In genomic region chr20:2654831-2655230, GRCh38 we compare ENCODE assay signal across 13 cellular contexts. TPM values are rescaled to one million over a fixed set of nuclear protein-coding genes. Genes with fewer than 3 reads are reported as not detected.
DNase-seq lines count a peak whose midpoint lies in the region; ATAC-seq and TF ChIP-seq lines count a peak whose summit lies in the region.
"Had no signal": no experiment of that assay in that cellular context is flagged by ENCODE, and none has a peak within 500 bp of the region (broad histone marks: within the 10 kb centered on the region; RNA-seq: fewer than 3 reads in every experiment).

No MANE protein-coding gene starts in this region.

- DNase-seq in SK-N-SH (no peak), MM.1S (no peak), NCI-H146 treated with DMSO at 0.1 percent for 48 hours (lab: John Stamatoyannopoulos, UW; ENCODE audit: unreplicated experiment) (no peak)
- DNase-seq: activated CD8-positive, alpha-beta memory T cell treated with anti-CD3 and anti-CD28 coated beads, Interleukin-2, amount 50 U/mL, for 4 hours; NCI-H1694 treated with DMSO at 0.1 percent for 48 hours; SHP77 had no signal

- H3K4me3 Mint-ChIP-seq in brain: peak overlapping the region; percentile 91 to 94 (median 92)

- POLR2A ChIA-PET in SK-N-SH (lab: Yijun Ruan, JAX): interaction anchor here (2.2 kb wide), 1 partner anchor 9 kb away, joined by 8 read pairs; the partner anchor contains the start of gene IDH3B

- 0 out of 2 replicates have a peak overlapping the region, but pooled peaks have one; percentile 97 for H3K9ac ChIP-seq in SK-N-SH
- peak overlapping the region; percentile 99; the same call in 1 of the 2 replicates for H3K9ac ChIP-seq in MM.1S (ENCODE audit: low read length)
- no peak overlapping the region for H3K9ac ChIP-seq in neural cell (ENCODE audit: low read length)

- H3K4me2 ChIP-seq in SK-N-SH: peak overlapping the region; percentile 78
- peak overlapping the region; percentile 76; the same call in 1 of the 2 replicates for H3K4me2 ChIP-seq in MM.1S (ENCODE audit: low read depth, low read length)
- no peak overlapping the region for H3K4me2 ChIP-seq in neural cell (ENCODE audit: low read length)

- H3K4me1 ChIP-seq in SK-N-SH (ENCODE audit: control insufficient read depth in 1 of 2, insufficient read depth in 2 of 2, low read depth in 1 of 2, low read length in 1 of 2): peaks cover 6 to 18% of the 10 kb centered on the region in 2 experiments; a peak in 3 of 4 replicates
- peaks cover 12% of the 10 kb centered on the region for H3K4me1 ChIP-seq in MM.1S (ENCODE audit: low read length)

- H3K9me3 Mint-ChIP-seq in brain: peaks cover 0 to 3% (median 0%) of the 10 kb centered on the region in 5 experiments

- H2AFZ ChIP-seq in SK-N-SH (ENCODE audit: low read depth): no peak overlapping the region
- H2AFZ ChIP-seq in MM.1S (ENCODE audit: low read length): no peak overlapping the region
- H2AFZ ChIP-seq in neural cell (ENCODE audit: low read depth, low read length): no peak overlapping the region
- H2AFZ ChIP-seq: hepatocyte had no signal

- no peak for TF ChIP-seq CTCF in SK-N-SH (IDR thresholded peaks at IDR 0.05)
- TF ChIP-seq CTCF in MM.1S (IDR thresholded peaks at IDR 0.05; ENCODE audit: low read length): no peak
- no peak for TF ChIP-seq CTCF in brain (conservative IDR thresholded peaks at IDR 0.05)
- TF ChIP-seq CTCF in neural cell (IDR thresholded peaks at IDR 0.05; ENCODE audit: poor library complexity, severe bottlenecking): no peak

- H3K36me3 ChIP-seq in SK-N-SH (replicated peaks in 1 of 2; ENCODE audit: control insufficient read depth in 1 of 2, insufficient read depth in 2 of 2, low read length in 1 of 2) (peaks cover 44 to 59% of the 10 kb centered on the region in 2 experiments), MM.1S (replicated peaks; ENCODE audit: insufficient read depth, low read length) (peaks cover 36% of the 10 kb centered on the region), neural cell (ENCODE audit: insufficient read depth, low read length) (peaks cover 6% of the 10 kb centered on the region)

- H3K27ac Mint-ChIP-seq in brain: peak overlapping the region; percentile 55 to 96 (median 66)

- H3K27ac ChIP-seq in SK-N-SH (ENCODE audit: low read depth in 2 of 2, low read length in 1 of 2) (no peak overlapping the region; a peak in 1 of 4 replicates), MM.1S (ENCODE audit: low read length) (no peak overlapping the region), neural cell (ENCODE audit: low read length) (no peak overlapping the region)
- H3K27ac ChIP-seq: hepatocyte, neutrophil had no signal

- H3K27me3 Mint-ChIP-seq in brain: peaks cover 3% of the 10 kb centered on the region

- peaks cover 58% of the 10 kb centered on the region for H3K79me2 ChIP-seq in SK-N-SH (ENCODE audit: insufficient read depth)
- H3K79me2 ChIP-seq in MM.1S (ENCODE audit: low read length): peaks cover 54% of the 10 kb centered on the region
- H3K79me2 ChIP-seq in neural cell (replicated peaks; ENCODE audit: insufficient read depth, low read length): peaks cover 18% of the 10 kb centered on the region

- 72% methylated on average over 3 of the region's 3 CpGs for WGBS in SK-N-SH (ENCODE audit: low lambda C conversion rate)

- no peak for TF ChIP-seq EP300 in SK-N-SH (IDR thresholded peaks at IDR 0.05; ENCODE audit: borderline replicate concordance in 1 of 2, low read depth in 1 of 2, low read length in 1 of 2)
- no peak for TF ChIP-seq EP300 in neural cell (conservative IDR thresholded peaks at IDR 0.05; ENCODE audit: poor library complexity, severe bottlenecking)

- TF ChIP-seq RAD21 in SK-N-SH (IDR thresholded peaks at IDR 0.05; ENCODE audit: low read length) (no peak), neural cell (conservative IDR thresholded peaks at IDR 0.05) (no peak)

- peaks cover 51% of the 10 kb centered on the region for H3F3A ChIP-seq in SK-N-SH (replicated peaks; ENCODE audit: insufficient read depth)
- H3F3A ChIP-seq in MM.1S (ENCODE audit: insufficient read depth, low read length): peaks cover 85% of the 10 kb centered on the region
- H3F3A ChIP-seq in neural cell (ENCODE audit: insufficient read depth, low read length, poor library complexity, severe bottlenecking): no peaks in the 10 kb centered on the region

- no peaks in the 10 kb centered on the region for H3K9me3 ChIP-seq in SK-N-SH
- no peaks in the 10 kb centered on the region for H3K9me3 ChIP-seq in MM.1S (replicated peaks; ENCODE audit: insufficient read depth, low read length)
- no peaks in the 10 kb centered on the region for H3K9me3 ChIP-seq in neural cell (ENCODE audit: low read length)
- H3K9me3 ChIP-seq: neutrophil had no signal

- peaks cover 64% of the 10 kb centered on the region for H3K36me3 Mint-ChIP-seq in brain

- H4K20me1 ChIP-seq in SK-N-SH (ENCODE audit: insufficient read depth): peaks cover 45% of the 10 kb centered on the region
- peaks cover 51% of the 10 kb centered on the region for H4K20me1 ChIP-seq in MM.1S (ENCODE audit: insufficient read depth, low read length)
- peaks cover 5% of the 10 kb centered on the region for H4K20me1 ChIP-seq in neural cell (ENCODE audit: insufficient read depth)

- H3K9me2 ChIP-seq in SK-N-SH (no peaks in the 10 kb centered on the region), MM.1S (replicated peaks; ENCODE audit: insufficient read depth, low read length) (no peaks in the 10 kb centered on the region), neural cell (ENCODE audit: insufficient read depth, low read length) (no peaks in the 10 kb centered on the region)

- H3K4me1 Mint-ChIP-seq in brain: peaks cover 28% of the 10 kb centered on the region

- H3K4me3 ChIP-seq in SK-N-SH (ENCODE audit: low read depth in 2 of 2, low read length in 1 of 2) (no peak overlapping the region), MM.1S (ENCODE audit: low read length) (peak overlapping the region; percentile 86; the same call in 1 of the 2 replicates), neural cell (ENCODE audit: low read length) (peak overlapping the region; percentile 85)
- H3K4me3 ChIP-seq: hepatocyte had no signal

- H3K27me3 ChIP-seq in SK-N-SH (ENCODE audit: insufficient read depth) (no peaks in the 10 kb centered on the region), MM.1S (replicated peaks; ENCODE audit: insufficient read depth, low read length) (no peaks in the 10 kb centered on the region), neural cell (ENCODE audit: insufficient read depth, low read depth, low read length) (no peaks in the 10 kb centered on the region)
- H3K27me3 ChIP-seq: hepatocyte, neutrophil had no signal

- CTCF ChIA-PET in SK-N-SH (lab: Yijun Ruan, JAX): interaction anchor here (10.6 kb wide), 1 partner anchor 133 kb away, joined by 133 read pairs; no protein-coding TSS in a partner anchor

- ATAC-seq in SK-N-SH treated with all-trans-retinoic acid at 6 μM for 48 hours (no peak), HG03095 (IDR thresholded peaks at IDR 0.05; ENCODE audit: unreplicated experiment) (no peak), GM21390 (IDR thresholded peaks at IDR 0.05; ENCODE audit: unreplicated experiment) (no peak)

TF ChIP-seq in SK-N-SH treated with all-trans-retinoic acid at 6 μM for 48 hours, 23 proteins besides CTCF, POLR2A, EP300 and RAD21:
- TF ChIP-seq ZNF565 (CRISPR knock-in tag; conservative IDR thresholded peaks at IDR 0.05; ENCODE audit: low read depth): no peak

TF ChIP-seq in neural cell, 6 proteins besides CTCF, POLR2A, EP300 and RAD21 (continues in another document):
- TF ChIP-seq SMC3 (conservative IDR thresholded peaks at IDR 0.05; ENCODE audit: poor library complexity) (no peak), MXI1 (conservative IDR thresholded peaks at IDR 0.05; ENCODE audit: poor library complexity, severe bottlenecking) (no peak), EZH2 (IDR thresholded peaks at IDR 0.05; ENCODE audit: borderline replicate concordance, insufficient read depth, low read length, poor library complexity, severe bottlenecking) (no peak), TAF1 (IDR thresholded peaks at IDR 0.05; ENCODE audit: low read depth) (no peak), POLR2AphosphoS5 (IDR thresholded peaks at IDR 0.05) (no peak)

RNA-seq across cellular contexts. Expression of gene NOP56, which starts 2.4 kb away (rescaled TPM):
- polyA plus RNA-seq in SK-N-SH (2012; rRNA removed) (158 and 218 TPM in 2 replicates), brain (ENCODE audit: insufficient read depth, low read depth, low replicate concordance) (95.9 TPM), neural cell (184 and 188 TPM in 2 replicates)
- polyA plus RNA-seq in SK-N-SH (2012; cell fraction: cytosol; rRNA removed): 111 and 114 TPM in 2 replicates
- polyA plus RNA-seq in SK-N-SH (2012; cell fraction: nucleus; rRNA removed): 520 and 629 TPM in 2 replicates
- polyA minus RNA-seq in neural cell: 126 and 134 TPM in 2 replicates

RNA-seq across cellular contexts. Expression of gene IDH3B, which starts 9.2 kb away (rescaled TPM):
- polyA plus RNA-seq in SK-N-SH (2012; rRNA removed) (233 and 268 TPM in 2 replicates), brain (ENCODE audit: insufficient read depth, low read depth, low replicate concordance) (82.1 TPM), neural cell (296 and 307 TPM in 2 replicates)
- 158 and 196 TPM in 2 replicates for polyA plus RNA-seq in SK-N-SH (2012; cell fraction: cytosol; rRNA removed)
- polyA plus RNA-seq in SK-N-SH (2012; cell fraction: nucleus; rRNA removed): 526 and 663 TPM in 2 replicates
- polyA minus RNA-seq in neural cell: 93.0 and 101 TPM in 2 replicates

RNA-seq across cellular contexts. Expression of gene EBF4, which starts 37.7 kb away (rescaled TPM):
- polyA plus RNA-seq in SK-N-SH (2012; rRNA removed) (15.9 and 20.6 TPM in 2 replicates), brain (ENCODE audit: insufficient read depth, low read depth, low replicate concordance) (20.4 TPM), neural cell (10.3 and 13.2 TPM in 2 replicates)
- polyA plus RNA-seq in SK-N-SH (2012; cell fraction: cytosol; rRNA removed): 8.4 and 13.2 TPM in 2 replicates
- polyA plus RNA-seq in SK-N-SH (2012; cell fraction: nucleus; rRNA removed): 103 and 177 TPM in 2 replicates
- polyA minus RNA-seq in neural cell: 8.0 and 9.1 TPM in 2 replicates

Comparison
In these comparisons a context has a peak if more than half of its experiments do, and no peak if none do; other contexts are left out.
1. H3K4me3 ChIP-seq: peak in MM.1S (single experiment) and neural cell (single experiment); none in SK-N-SH (0 of 2).